In the genomic region with DNA sequence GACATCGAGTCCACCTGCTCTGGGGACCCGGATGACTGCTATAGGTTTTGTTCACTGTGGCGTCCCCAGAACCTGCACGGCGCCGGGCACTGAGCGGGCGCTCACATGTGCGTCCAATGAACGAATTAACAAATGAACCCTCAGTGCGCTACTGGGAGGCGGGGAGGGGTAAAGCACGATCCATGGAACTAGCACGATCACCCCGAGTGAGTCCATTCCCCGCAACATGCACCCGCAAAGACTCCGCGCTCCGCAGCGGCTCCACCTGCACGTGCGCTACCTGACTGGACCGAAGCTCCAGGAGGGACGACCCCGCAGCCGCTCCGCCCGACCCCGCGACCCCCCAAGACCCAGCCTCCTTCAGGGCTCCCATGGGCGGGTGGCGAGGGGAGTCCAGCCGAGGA, we compare ENCODE assay signal across 8 cellular contexts. TPM values are rescaled to one million over a fixed set of nuclear protein-coding genes. Genes with fewer than 3 reads are reported as not detected.
DNase-seq lines count a peak whose midpoint lies in the region; ATAC-seq and TF ChIP-seq lines count a peak whose summit lies in the region.

No MANE protein-coding gene starts in this region.

- WGBS in spleen, 5 donors: 0 to 3% (median 1%) methylated on average over 18 to 34 of the region's 34 CpGs

- H3K27ac ChIP-seq in spleen: peak overlapping the region; percentile 84 to 95 (median 90)

- no peaks in the 10 kb centered on the region for H3K9me3 ChIP-seq in adipocyte (ENCODE audit: control insufficient read depth, low read length)
- no peaks in the 10 kb centered on the region for H3K9me3 ChIP-seq in spleen

- H3K36me3 ChIP-seq in adipocyte (ENCODE audit: control insufficient read depth, insufficient read depth, low read length, severe bottlenecking): peaks cover 5% of the 10 kb centered on the region
- H3K36me3 ChIP-seq in spleen: peaks cover 0 to 17% (median 2%) of the 10 kb centered on the region in 6 donors

- DNase-seq in SIG-M5 treated with dmso at 0.1 percent for 504 hours (lab: John Stamatoyannopoulos, UW; ENCODE audit: unreplicated experiment) (peak; percentile 11), SIG-M5 (lab: John Stamatoyannopoulos, UW) (no peak), NCI-H69 (lab: John Stamatoyannopoulos, UW) (peak; percentile 77), adipocyte (ENCODE audit: low read depth) (peak; percentile 50), spleen (no peak), COLO829 (ENCODE audit: low spot score) (no peak)

- peak overlapping the region; percentile 84 for H3K4me3 ChIP-seq in adipocyte (ENCODE audit: low read length)
- peak overlapping the region; percentile 95 for H3K4me3 ChIP-seq in iPS-11a (ENCODE audit: low read depth, low read length)
- H3K4me3 ChIP-seq in spleen: peak overlapping the region; percentile 85 to 100 (median 98)

- TF ChIP-seq CTCF in spleen (IDR thresholded peaks at IDR 0.05 in 8 of 11, conservative IDR thresholded peaks at IDR 0.05 in 3 of 11): no peak

- H3K4me1 ChIP-seq in adipocyte (ENCODE audit: control insufficient read depth, insufficient read depth, low read length) (peaks cover 14% of the 10 kb centered on the region), spleen (peaks cover 7 to 54% (median 27%) of the 10 kb centered on the region in 6 donors)

- intact Hi-C loops in spleen (cut with DNase I; ENCODE audit: low total_unique reads): no loop called here

- peak overlapping the region; percentile 93 for H3K9ac ChIP-seq in adipocyte (ENCODE audit: low read length)

- H3K27me3 ChIP-seq in adipocyte (replicated peaks; ENCODE audit: control insufficient read depth, insufficient read depth, low read length) (no peaks in the 10 kb centered on the region), spleen (replicated peaks in 1 of 7) (no peaks in the 10 kb centered on the region)

- ATAC-seq in HG02870 (IDR thresholded peaks at IDR 0.05; ENCODE audit: unreplicated experiment): peak; percentile 29

- TF ChIP-seq POLR2A in spleen (IDR thresholded peaks at IDR 0.05): no peak

RNA-seq across cellular contexts. Expression of a gene that starts 0.5 kb away (rescaled TPM):
- total RNA-seq in spleen: 10 to 100 TPM; 33.7 to 77.5 (median 53.7) TPM
- 10 to 100 TPM; 43.4 to 97.1 (median 49.8) TPM for polyA plus RNA-seq in spleen

Comparison
In these comparisons a context has a peak if more than half of its experiments do, and no peak if none do; other contexts are left out.
1. DNase-seq: peak in SIG-M5 treated with dmso at 0.1 percent for 504 hours (single experiment), NCI-H69 (single experiment) and adipocyte (single experiment); none in SIG-M5 (single experiment), spleen (single experiment) and COLO829 (single experiment).
2. Peak in every context shown above with its lines, with median percentiles within 50 percentile points of each other: H3K4me3 ChIP-seq.